1 cellular context compared by ENCODE assay signal in genomic region chr16:804193-805048, GRCh38.
TF ChIP-seq lines count a peak whose summit lies in the region.

No MANE protein-coding gene starts in this region.

TF ChIP-seq in K562, 482 proteins besides CTCF, POLR2A, EP300 and RAD21:
- TF ChIP-seq RBM22 (IDR thresholded peaks at IDR 0.05; ENCODE audit: low read depth, low read length, poor library complexity, severe bottlenecking) (peak; percentile 56), IRF9 (tag; IDR thresholded peaks at IDR 0.05) (no peak), RBFOX2 (IDR thresholded peaks at IDR 0.05; ENCODE audit: low read depth, low read length) (peak; percentile 36; the same call in 1 of the 2 replicates), TCF7 (IDR thresholded peaks at IDR 0.05; ENCODE audit: borderline replicate concordance) (no peak), POLR2G (IDR thresholded peaks at IDR 0.05; ENCODE audit: low read depth, low read length) (peak; percentile 62)
- TF ChIP-seq, protein P1, sequence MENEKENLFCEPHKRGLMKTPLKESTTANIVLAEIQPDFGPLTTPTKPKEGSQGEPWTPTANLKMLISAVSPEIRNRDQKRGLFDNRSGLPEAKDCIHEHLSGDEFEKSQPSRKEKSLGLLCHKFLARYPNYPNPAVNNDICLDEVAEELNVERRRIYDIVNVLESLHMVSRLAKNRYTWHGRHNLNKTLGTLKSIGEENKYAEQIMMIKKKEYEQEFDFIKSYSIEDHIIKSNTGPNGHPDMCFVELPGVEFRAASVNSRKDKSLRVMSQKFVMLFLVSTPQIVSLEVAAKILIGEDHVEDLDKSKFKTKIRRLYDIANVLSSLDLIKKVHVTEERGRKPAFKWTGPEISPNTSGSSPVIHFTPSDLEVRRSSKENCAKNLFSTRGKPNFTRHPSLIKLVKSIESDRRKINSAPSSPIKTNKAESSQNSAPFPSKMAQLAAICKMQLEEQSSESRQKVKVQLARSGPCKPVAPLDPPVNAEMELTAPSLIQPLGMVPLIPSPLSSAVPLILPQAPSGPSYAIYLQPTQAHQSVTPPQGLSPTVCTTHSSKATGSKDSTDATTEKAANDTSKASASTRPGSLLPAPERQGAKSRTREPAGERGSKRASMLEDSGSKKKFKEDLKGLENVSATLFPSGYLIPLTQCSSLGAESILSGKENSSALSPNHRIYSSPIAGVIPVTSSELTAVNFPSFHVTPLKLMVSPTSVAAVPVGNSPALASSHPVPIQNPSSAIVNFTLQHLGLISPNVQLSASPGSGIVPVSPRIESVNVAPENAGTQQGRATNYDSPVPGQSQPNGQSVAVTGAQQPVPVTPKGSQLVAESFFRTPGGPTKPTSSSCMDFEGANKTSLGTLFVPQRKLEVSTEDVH (IDR thresholded peaks at IDR 0.05; ENCODE audit: low read depth, partially characterized antibody): no peak
TF ChIP-seq in K562: peak in this region for 3.
